Comparison of ENCODE assay signal across 8 cellular contexts in the genomic region with DNA sequence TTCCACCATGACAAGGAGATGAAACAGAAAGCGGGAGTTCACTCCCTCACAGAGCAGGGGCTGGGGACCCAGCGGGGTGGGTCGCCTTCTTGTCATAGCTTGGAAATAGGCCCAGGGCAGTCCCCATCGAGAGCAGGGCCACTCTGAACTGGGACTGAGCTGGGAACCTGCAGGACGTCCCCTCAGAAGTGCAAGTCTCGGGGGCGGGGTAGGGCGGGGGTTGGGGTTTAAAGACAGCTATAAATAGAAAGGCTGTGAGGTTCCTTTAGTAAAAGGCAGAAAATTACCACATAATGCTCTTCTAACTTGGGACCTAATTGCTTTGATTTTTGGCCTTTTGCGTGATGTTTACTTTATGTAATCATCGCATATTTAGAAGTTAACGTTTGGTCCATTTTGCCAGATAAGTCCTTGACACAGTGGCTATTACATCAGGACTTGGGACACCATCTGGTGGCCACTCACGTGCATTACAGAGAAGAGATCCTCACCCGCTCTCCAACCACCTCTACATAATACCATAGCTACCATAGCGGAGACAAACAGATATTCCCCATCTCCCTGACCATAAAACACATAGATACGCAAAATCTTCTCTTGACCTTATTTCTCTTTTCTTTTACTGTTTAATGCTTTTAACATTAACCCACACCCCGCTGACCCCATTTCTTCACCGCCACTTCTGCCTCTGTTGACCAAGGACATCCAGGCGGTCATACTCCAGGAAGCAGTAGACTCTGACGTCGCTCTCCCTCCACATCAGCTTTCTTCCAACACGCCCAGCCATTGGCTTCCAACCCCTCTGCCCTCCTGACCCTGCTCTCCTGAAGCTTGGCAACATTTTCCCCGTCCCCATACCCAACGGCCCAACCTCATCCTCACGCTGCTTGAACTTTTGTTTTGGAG. TPM values are rescaled to one million over a fixed set of nuclear protein-coding genes. Genes with fewer than 3 reads are reported as not detected.
DNase-seq lines count a peak whose midpoint lies in the region; ATAC-seq and TF ChIP-seq lines count a peak whose summit lies in the region.

No MANE protein-coding gene starts in this region.

- no peaks in the 10 kb centered on the region for H3K79me2 ChIP-seq in OCI-LY1 (ENCODE audit: insufficient read depth, low read length)

- no peak overlapping the region for H2AFZ ChIP-seq in OCI-LY1 (ENCODE audit: low read length)

- peak overlapping the region; percentile 72 for H3K27ac Mint-ChIP-seq in activated T-helper 1 cell treated with anti-CD3 and anti-CD28 coated beads, Interleukin-12 subunit alpha, Interleukin-12 subunit beta, Interleukin-2, Interleukin-4 antibody, amounts not matched to agents 30 ng/mL and 10 ng/mL and 1 ng/mL, durations not matched to agents 14 hours and 24 hours and 36 hours
- no peak overlapping the region for H3K27ac Mint-ChIP-seq in nephron progenitor cell

- peaks cover 15% of the 10 kb centered on the region for H3K4me1 ChIP-seq in OCI-LY1 (ENCODE audit: insufficient read depth, low read length, severe bottlenecking)

- H3K9ac ChIP-seq in OCI-LY1 (ENCODE audit: low read length) = no peak overlapping the region

- TF ChIP-seq CTCF in OCI-LY1 (IDR thresholded peaks at IDR 0.05; ENCODE audit: low read length) = peak; percentile 60
- TF ChIP-seq CTCF in foreskin fibroblast (IDR thresholded peaks at IDR 0.05; ENCODE audit: low read depth, low read length) = peak; percentile 84
- peak; percentile 80 for TF ChIP-seq CTCF in nephron progenitor cell (IDR thresholded peaks at IDR 0.05)

- H3K4me3 ChIP-seq in OCI-LY1 (ENCODE audit: low read depth, low read length, poor library complexity, severe bottlenecking) = no peak overlapping the region
- H3K4me3 ChIP-seq in foreskin fibroblast (ENCODE audit: low read depth in 1 of 2, low read length in 2 of 2) = peak overlapping the region; percentile 24 to 45

- no peaks in the 10 kb centered on the region for H3K9me3 ChIP-seq in OCI-LY1 (ENCODE audit: low read length)

- intact Hi-C loops in activated T-helper 1 cell treated with anti-CD3 and anti-CD28 coated beads, Interleukin-12 subunit alpha, Interleukin-12 subunit beta, Interleukin-2, Interleukin-4 antibody, amounts not matched to agents 30 ng/mL and 10 ng/mL and 1 ng/mL, durations not matched to agents 14 hours and 24 hours and 36 hours (cut with micrococcal nuclease) = loop anchor here (2.0 to 5.0 kb wide), 3 partner anchors 108 to 458 kb away; a partner anchor contains a TSS

- no peaks in the 10 kb centered on the region for H3K9me2 ChIP-seq in OCI-LY1 (ENCODE audit: low read depth, low read length)

- H3K36me3 Mint-ChIP-seq in activated T-helper 1 cell treated with anti-CD3 and anti-CD28 coated beads, Interleukin-12 subunit alpha, Interleukin-12 subunit beta, Interleukin-2, Interleukin-4 antibody, amounts not matched to agents 30 ng/mL and 10 ng/mL and 1 ng/mL, durations not matched to agents 14 hours and 24 hours and 36 hours (ENCODE audit: low read depth) = peaks cover 55% of the 10 kb centered on the region
- H3K36me3 Mint-ChIP-seq in nephron progenitor cell (ENCODE audit: low read depth) = no peaks in the 10 kb centered on the region

- no peaks in the 10 kb centered on the region for H4K20me1 ChIP-seq in OCI-LY1 (ENCODE audit: insufficient read depth, low read length)

- H3K27me3 ChIP-seq in OCI-LY1 (ENCODE audit: insufficient read depth, low read length) = no peaks in the 10 kb centered on the region

- peak; percentile 50 for ATAC-seq in HG02885 (IDR thresholded peaks at IDR 0.05; ENCODE audit: poor library complexity, unreplicated experiment)
- no peak for ATAC-seq in HG02938 (IDR thresholded peaks at IDR 0.05; ENCODE audit: unreplicated experiment)
- ATAC-seq in GM18517 (IDR thresholded peaks at IDR 0.05; ENCODE audit: unreplicated experiment) = no peak

- no peaks in the 10 kb centered on the region for H3K9me3 Mint-ChIP-seq in activated T-helper 1 cell treated with anti-CD3 and anti-CD28 coated beads, Interleukin-12 subunit alpha, Interleukin-12 subunit beta, Interleukin-2, Interleukin-4 antibody, amounts not matched to agents 30 ng/mL and 10 ng/mL and 1 ng/mL, durations not matched to agents 14 hours and 24 hours and 36 hours
- H3K9me3 Mint-ChIP-seq in nephron progenitor cell = no peaks in the 10 kb centered on the region

- no peaks in the 10 kb centered on the region for H3K36me3 ChIP-seq in OCI-LY1 (ENCODE audit: insufficient read depth, low read length)

- no peak overlapping the region for H3K27ac ChIP-seq in OCI-LY1 (ENCODE audit: low read depth, low read length, poor library complexity, severe bottlenecking)

- no peaks in the 10 kb centered on the region for H3K27me3 Mint-ChIP-seq in activated T-helper 1 cell treated with anti-CD3 and anti-CD28 coated beads, Interleukin-12 subunit alpha, Interleukin-12 subunit beta, Interleukin-2, Interleukin-4 antibody, amounts not matched to agents 30 ng/mL and 10 ng/mL and 1 ng/mL, durations not matched to agents 14 hours and 24 hours and 36 hours (ENCODE audit: insufficient read depth)
- peaks cover 22% of the 10 kb centered on the region for H3K27me3 Mint-ChIP-seq in nephron progenitor cell (ENCODE audit: low read depth, poor library complexity)

- DNase-seq in DMS53 (lab: John Stamatoyannopoulos, UW) (peak; percentile 78), foreskin fibroblast (peak; percentile 50 to 77), nephron progenitor cell (peak; percentile 63)
- DNase-seq in activated T-helper 1 cell treated with anti-CD3 and anti-CD28 coated beads, Interleukin-12 subunit alpha, Interleukin-12 subunit beta, Interleukin-2, Interleukin-4 antibody, amounts not matched to agents 30 ng/mL and 10 ng/mL and 1 ng/mL, durations not matched to agents 14 hours and 24 hours and 36 hours (ENCODE audit: low spot score) = no peak

- no peak overlapping the region for H3K4me2 ChIP-seq in OCI-LY1 (ENCODE audit: low read length)

- peak overlapping the region; percentile 52 for H3K4me3 Mint-ChIP-seq in activated T-helper 1 cell treated with anti-CD3 and anti-CD28 coated beads, Interleukin-12 subunit alpha, Interleukin-12 subunit beta, Interleukin-2, Interleukin-4 antibody, amounts not matched to agents 30 ng/mL and 10 ng/mL and 1 ng/mL, durations not matched to agents 14 hours and 24 hours and 36 hours
- peak overlapping the region; percentile 72 for H3K4me3 Mint-ChIP-seq in nephron progenitor cell

- peaks cover 72% of the 10 kb centered on the region for H3K4me1 Mint-ChIP-seq in activated T-helper 1 cell treated with anti-CD3 and anti-CD28 coated beads, Interleukin-12 subunit alpha, Interleukin-12 subunit beta, Interleukin-2, Interleukin-4 antibody, amounts not matched to agents 30 ng/mL and 10 ng/mL and 1 ng/mL, durations not matched to agents 14 hours and 24 hours and 36 hours (ENCODE audit: low read depth)
- peaks cover 27% of the 10 kb centered on the region for H3K4me1 Mint-ChIP-seq in nephron progenitor cell

- no peaks in the 10 kb centered on the region for H3F3A ChIP-seq in OCI-LY1 (ENCODE audit: insufficient read depth, low read length)

RNA-seq across cellular contexts. Expression of a gene that starts 27.5 kb away (rescaled TPM):
- 2.0 and 2.1 TPM in 2 replicates for total RNA-seq in activated T-helper 1 cell treated with anti-CD3 and anti-CD28 coated beads, Interleukin-12 subunit alpha, Interleukin-12 subunit beta, Interleukin-2, Interleukin-4 antibody, amounts not matched to agents 30 ng/mL and 10 ng/mL and 1 ng/mL, durations not matched to agents 14 hours and 24 hours and 36 hours
